8 cellular contexts compared by ENCODE assay signal in genomic region chr6:10414766-10415592, GRCh38. TPM values are rescaled to one million over a fixed set of nuclear protein-coding genes. Genes with fewer than 3 reads are reported as not detected.
DNase-seq lines count a peak whose midpoint lies in the region; ATAC-seq, FAIRE-seq and TF ChIP-seq lines count a peak whose summit lies in the region.

TFAP2A (minus strand) TSS chr6:10415074; CDS start chr6:10414991, 83 bp downstream.

- H3K4me2 ChIP-seq in BLaER1 treated with 17β-estradiol and CSF1 and Interleukin-3, amounts not matched to agents 10 nM and 100 nM = peak within 1 kb of the TSS in 9 of 11 experiments; percentile 34 to 99 (median 96); a peak in 16 of 22 replicates
- peak within 1 kb of the TSS; percentile 86; the same call in 1 of the 2 replicates for H3K4me2 ChIP-seq in GM12878 (ENCODE audit: control insufficient read depth, insufficient read depth)

- BruUV-seq in GM12878 (replicated peaks; lab: Mats Ljungman, UMichigan) = no TSS peak

- ATAC-seq in GM12878 (no peak), GM18519 (IDR thresholded peaks at IDR 0.05; ENCODE audit: low FRiP score, unreplicated experiment) (no peak), HG03139 (IDR thresholded peaks at IDR 0.05; ENCODE audit: unreplicated experiment) (no peak)

- in situ Hi-C loops in GM12878 (cut with MboI) = no loop called here

- H4K20me1 ChIP-seq in BLaER1 treated with 17β-estradiol and CSF1 and Interleukin-3, amounts not matched to agents 10 nM and 100 nM = peaks cover 0 to 94% (median 75%) of the 10 kb centered on the region in 11 experiments; a peak in 18 of 22 replicates
- H4K20me1 ChIP-seq in GM12878 (ENCODE audit: control insufficient read depth, insufficient read depth) = no peaks in the 10 kb centered on the region

- H3K4me3 ChIP-seq in BLaER1 treated with 17β-estradiol and CSF1 and Interleukin-3, amounts not matched to agents 10 nM and 100 nM = peak within 1 kb of the TSS in 7 of 10 experiments; percentile 22 to 78 (median 67); a peak in 12 of 20 replicates
- H3K4me3 ChIP-seq in HUES6 (ENCODE audit: low read depth, low read length) = peak within 1 kb of the TSS; percentile 64
- H3K4me3 ChIP-seq in GM12878 = no peak within 1 kb of the TSS
- peak within 1 kb of the TSS; percentile 33 to 37 for H3K4me3 ChIP-seq in mucosa of rectum (ENCODE audit: low read length in 2 of 2)
- H3K4me3 ChIP-seq in spleen = peak within 1 kb of the TSS in 3 of 8 donors; percentile 5 to 83 (median 9)

- no peak within 1 kb of the TSS for H2AFZ ChIP-seq in GM12878 (ENCODE audit: control insufficient read depth, low read depth, low read length)

- CTCF ChIA-PET in GM12878 (lab: Yijun Ruan, JAX) = interaction anchor here (0.7 to 4.0 kb wide), 4 partner anchors 12 to 19 kb away, joined by 3 to 20 read pairs (median 3); no protein-coding TSS in a partner anchor

- DNase-seq in GM12878 (ENCODE audit: low read depth, low spot score) = no peak
- no peak for DNase-seq in spleen
- no peak for DNase-seq in stimulated activated CD4-positive, alpha-beta T cell treated with anti-CD3 and anti-CD28 coated beads, Interleukin-15, amount 100 ng/mL, for 24 hours

- TF ChIP-seq POLR2A in GM12878 (IDR thresholded peaks at IDR 0.05; ENCODE audit: low read depth, low read length) (no peak), spleen (IDR thresholded peaks at IDR 0.05) (no peak)

- no peak for TF ChIP-seq RAD21 in GM12878 (IDR thresholded peaks at IDR 0.05; ENCODE audit: insufficient read depth, low read depth, low read length)

- 64% methylated on average over 44 of the region's 56 CpGs for WGBS in GM12878 (ENCODE audit: insufficient coverage, insufficient replicate concordance, low lambda C conversion rate, missing lambda C conversion rate)
- WGBS in spleen, 5 donors = 4 to 8% (median 7%) methylated on average over 53 to 56 of the region's 56 CpGs

- H3K9ac ChIP-seq in BLaER1 treated with 17β-estradiol and CSF1 and Interleukin-3, amounts not matched to agents 10 nM and 100 nM = peak within 1 kb of the TSS in 1 of 11 experiments; percentile 75; a peak in 2 of 22 replicates
- H3K9ac ChIP-seq in HUES6 (ENCODE audit: low read length) = peak within 1 kb of the TSS; percentile 28
- H3K9ac ChIP-seq in GM12878 (ENCODE audit: control insufficient read depth, insufficient read depth, low read length) = no peak within 1 kb of the TSS
- H3K9ac ChIP-seq in mucosa of rectum (ENCODE audit: low read depth in 1 of 2, low read length in 2 of 2) = no peak within 1 kb of the TSS

- H3K4me1 ChIP-seq in BLaER1 treated with 17β-estradiol and CSF1 and Interleukin-3, amounts not matched to agents 10 nM and 100 nM = peaks cover 28 to 63% (median 41%) of the 10 kb centered on the region in 10 experiments
- H3K4me1 ChIP-seq in HUES6 (ENCODE audit: control insufficient read depth, insufficient read depth, low read length) = peaks cover 62% of the 10 kb centered on the region
- H3K4me1 ChIP-seq in GM12878 (ENCODE audit: control insufficient read depth, insufficient read depth, low read length) = peaks cover 19% of the 10 kb centered on the region
- peaks cover 11 to 18% of the 10 kb centered on the region in 2 donors for H3K4me1 ChIP-seq in mucosa of rectum (ENCODE audit: control insufficient read depth in 2 of 2, insufficient read depth in 2 of 2, low read length in 2 of 2)
- H3K4me1 ChIP-seq in spleen = peaks cover 9 to 75% (median 51%) of the 10 kb centered on the region in 6 donors

- POLR2A ChIA-PET in GM12878 (lab: Charles Lee) = interaction anchor here (1.0 to 1.2 kb wide), 2 partner anchors 13 to 883 kb away, joined by 3 to 9 read pairs; no protein-coding TSS in a partner anchor

- no peak within 1 kb of the TSS for H3K27ac ChIP-seq in BLaER1 treated with 17β-estradiol and CSF1 and Interleukin-3, amounts not matched to agents 10 nM and 100 nM
- H3K27ac ChIP-seq in HUES6 (ENCODE audit: low read depth, low read length) (no peak within 1 kb of the TSS), GM12878 (ENCODE audit: control insufficient read depth, insufficient read depth) (no peak within 1 kb of the TSS), mucosa of rectum (ENCODE audit: low read depth in 2 of 2, low read length in 2 of 2) (no peak within 1 kb of the TSS), spleen (no peak within 1 kb of the TSS)

- H3K36me3 ChIP-seq in BLaER1 treated with 17β-estradiol and CSF1 and Interleukin-3, amounts not matched to agents 10 nM and 100 nM = no peaks in the 10 kb centered on the region
- no peaks in the 10 kb centered on the region for H3K36me3 ChIP-seq in HUES6 (ENCODE audit: control insufficient read depth, insufficient read depth, low read length)
- no peaks in the 10 kb centered on the region for H3K36me3 ChIP-seq in GM12878 (ENCODE audit: control insufficient read depth in 2 of 2, insufficient read depth in 2 of 2, low read length in 1 of 2)
- no peaks in the 10 kb centered on the region for H3K36me3 ChIP-seq in mucosa of rectum (ENCODE audit: control insufficient read depth in 2 of 2, insufficient read depth in 2 of 2, low read length in 2 of 2)
- H3K36me3 ChIP-seq in spleen = no peaks in the 10 kb centered on the region

- H3K79me2 ChIP-seq in GM12878 (ENCODE audit: control insufficient read depth, insufficient read depth, low read length) = no peaks in the 10 kb centered on the region

- TF ChIP-seq EP300 in GM12878 (IDR thresholded peaks at IDR 0.05; ENCODE audit: borderline replicate concordance in 1 of 2, control insufficient read depth in 1 of 2, low read depth in 2 of 2, low read length in 2 of 2) = no peak

- H3K9me3 ChIP-seq in BLaER1 treated with 17β-estradiol and CSF1 and Interleukin-3, amounts not matched to agents 10 nM and 100 nM (replicated peaks in 1 of 11) = peaks cover 0 to 19% (median under 1%) of the 10 kb centered on the region in 11 experiments; a peak in 8 of 22 replicates
- H3K9me3 ChIP-seq in HUES6 (ENCODE audit: control insufficient read depth, insufficient read depth, low read depth, low read length) (no peaks in the 10 kb centered on the region), GM12878 (replicated peaks; ENCODE audit: control insufficient read depth, insufficient read depth, low read length) (peaks cover 2% of the 10 kb centered on the region; the same call in 1 of the 3 replicates), mucosa of rectum (ENCODE audit: control insufficient read depth in 2 of 2, low read length in 2 of 2) (no peaks in the 10 kb centered on the region), spleen (peaks cover 0 to 49% (median 0%) of the 10 kb centered on the region in 8 donors)

- peaks cover 97 to 100% (median 99%) of the 10 kb centered on the region in 11 experiments for H3K27me3 ChIP-seq in BLaER1 treated with 17β-estradiol and CSF1 and Interleukin-3, amounts not matched to agents 10 nM and 100 nM
- H3K27me3 ChIP-seq in HUES6 (ENCODE audit: control insufficient read depth, insufficient read depth, low read length) = peaks cover 99% of the 10 kb centered on the region
- peaks cover 12 to 54% of the 10 kb centered on the region in 2 experiments for H3K27me3 ChIP-seq in GM12878 (replicated peaks in 1 of 2; ENCODE audit: control insufficient read depth in 2 of 2, insufficient read depth in 2 of 2, low read length in 1 of 2)
- H3K27me3 ChIP-seq in mucosa of rectum (ENCODE audit: control insufficient read depth in 2 of 2, insufficient read depth in 2 of 2, low read length in 2 of 2) = peaks cover 77% of the 10 kb centered on the region in 2 donors
- peaks cover 22 to 100% (median 97%) of the 10 kb centered on the region in 7 donors for H3K27me3 ChIP-seq in spleen (replicated peaks in 1 of 7)

- no peak for TF ChIP-seq CTCF in GM12878 (IDR thresholded peaks at IDR 0.05 in 2 of 3, conservative IDR thresholded peaks at IDR 0.05 in 1 of 3; ENCODE audit: control insufficient read depth in 2 of 3, extremely low read depth in 1 of 3, insufficient read depth in 1 of 3, low read depth in 3 of 3, low read length in 3 of 3)
- TF ChIP-seq CTCF in spleen (IDR thresholded peaks at IDR 0.05 in 8 of 11, conservative IDR thresholded peaks at IDR 0.05 in 3 of 11) = no peak

- intact Hi-C loops in GM12878 (cut with micrococcal nuclease; ENCODE audit: unreplicated experiment) = no loop called here
- intact Hi-C loops in spleen (cut with DNase I; ENCODE audit: low total_unique reads) = no loop called here

- RAD21 ChIA-PET in GM12878 (lab: Charles Lee; ENCODE audit: unreplicated experiment) = no interaction called here

- FAIRE-seq in GM12878 (lab: Jason Lieb, UNC) = no peak

- SMC1A ChIA-PET in GM12878 (lab: Charles Lee; ENCODE audit: uncharacterized antibody, unreplicated experiment) = interaction anchor here (1.0 to 2.1 kb wide), 3 partner anchors 10 to 51 kb away, joined by 3 to 7 read pairs (median 3); no protein-coding TSS in a partner anchor

TF ChIP-seq in GM12878, 131 proteins besides CTCF, POLR2A, EP300 and RAD21 (continues in another document):
- TF ChIP-seq ATF7 (IDR thresholded peaks at IDR 0.05; ENCODE audit: low read depth) (no peak), CREM (IDR thresholded peaks at IDR 0.05; ENCODE audit: low read depth) (no peak)

RNA-seq across cellular contexts. Expression of gene TFAP2A, which starts in this region (rescaled TPM):
- 0.73 and 1.5 TPM in 2 replicates for total RNA-seq in GM12878 (2013; cell fraction: nucleolus; rRNA removed)
- total RNA-seq in GM12878 (2014; rRNA removed) = 0.06 TPM in 1 of 2 replicates, not detected in the other
- 0.23 TPM in 1 of 2 replicates, not detected in the other for total RNA-seq in GM12878 (2014; rRNA removed; fragmentation: Illumina TruSeq; extraction: Trizol)
- 0.21 and 0.46 TPM in 2 replicates for total RNA-seq in GM12878 (2021)
- not detected for polyA plus RNA-seq in GM12878 (2011; ENCODE audit: low read depth)
- 0.32 and 0.33 TPM in 2 replicates for polyA plus RNA-seq in GM12878 (2011; rRNA removed)
- polyA plus RNA-seq in GM12878 (2011; cell fraction: cytosol; rRNA removed) = 0.24 and 0.30 TPM in 2 replicates
- 1.1 and 1.3 TPM in 2 replicates for polyA plus RNA-seq in GM12878 (2011; cell fraction: nucleus; rRNA removed)
- 0.09 and 0.18 TPM in 2 replicates for polyA plus RNA-seq in GM12878 (2012)
- polyA plus RNA-seq in GM12878 (2014; fragmentation: Illumina TruSeq; extraction: Trizol) = 0.06 and 0.21 TPM in 2 replicates
- under 1 TPM in 1 of 2 experiments, not detected in 1; 0.05 TPM for polyA plus RNA-seq in GM12878 (2014; fragmentation: Nextera tagmentation; extraction: Ambion mirVana)
- polyA plus RNA-seq in GM12878 (2014; rRNA removed) = 0.14 TPM in 1 of 2 replicates, not detected in the other
- not detected for polyA plus RNA-seq in GM12878 (2016; fragmentation: Nextera tagmentation; extraction: Ambion mirVana)
- 0.15 and 0.41 TPM in 2 replicates for polyA minus RNA-seq in GM12878 (2011; rRNA and poly(A)+ RNA removed)
- 2.9 and 3.2 TPM in 2 replicates for polyA minus RNA-seq in GM12878 (2011; cell fraction: cytosol; rRNA and poly(A)+ RNA removed)
- polyA minus RNA-seq in GM12878 (2011; cell fraction: nucleus; rRNA and poly(A)+ RNA removed) = 0.73 and 1.8 TPM in 2 replicates
- total RNA-seq in spleen = under 1 TPM in 3 of 7 donors, not detected in 4; 0.27 to 0.94 (median 0.28) TPM
- polyA plus RNA-seq in spleen = under 1 TPM; 0.04 to 0.19 (median 0.11) TPM
